8 cellular contexts compared by ENCODE assay signal in genomic region chr4:930827-931193, GRCh38. TPM values are rescaled to one million over a fixed set of nuclear protein-coding genes. Genes with fewer than 3 reads are reported as not detected.
DNase-seq lines count a peak whose midpoint lies in the region; ATAC-seq and TF ChIP-seq lines count a peak whose summit lies in the region.

No MANE protein-coding gene starts in this region.

- TF ChIP-seq CTCF in thoracic aorta (IDR thresholded peaks at IDR 0.05) = no peak
- TF ChIP-seq CTCF in GM10266 (IDR thresholded peaks at IDR 0.05; ENCODE audit: control insufficient read depth, insufficient read depth, low read depth, missing control alignments) = no peak

- H3K27me3 ChIP-seq in thoracic aorta (replicated peaks; ENCODE audit: insufficient read depth) = no peaks in the 10 kb centered on the region

- peaks cover 41% of the 10 kb centered on the region for H3K4me1 Mint-ChIP-seq in activated CD4-positive, alpha-beta T cell treated with anti-CD3 and anti-CD28 coated beads, Interleukin-2, amount 10 ng/mL, durations not matched to agents 24 days and 14 days
- peaks cover 43% of the 10 kb centered on the region for H3K4me1 Mint-ChIP-seq in activated naive CD8-positive, alpha-beta T cell treated with anti-CD3 and anti-CD28 coated beads for 36 hours

- DNase-seq in activated CD4-positive, alpha-beta T cell treated with anti-CD3 and anti-CD28 coated beads, Interleukin-2, amount 10 ng/mL, durations not matched to agents 24 days and 14 days = peak; percentile 64
- no peak for DNase-seq in activated CD4-positive, alpha-beta T cell treated with anti-CD3 and anti-CD28 coated beads, Interleukin-2, amount 50 U/mL, for 1 hour
- DNase-seq in activated naive CD8-positive, alpha-beta T cell treated with anti-CD3 and anti-CD28 coated beads for 36 hours = no peak
- peak; percentile 29 for DNase-seq in left kidney (ENCODE audit: low read depth, low spot score)
- DNase-seq in thoracic aorta (ENCODE audit: low spot score) = no peak
- no peak for DNase-seq in activated gamma-delta T cell treated with Interleukin-2 at 50 U/mL for 16 hours
- no peak for DNase-seq in GM10266 (ENCODE audit: extremely low spot score)
- DNase-seq in stimulated activated CD4-positive, alpha-beta T cell treated with anti-CD3 and anti-CD28 coated beads, Interleukin-15, amount 100 ng/mL, for 24 hours = no peak

- H3K27ac Mint-ChIP-seq in activated CD4-positive, alpha-beta T cell treated with anti-CD3 and anti-CD28 coated beads, Interleukin-2, amount 10 ng/mL, durations not matched to agents 24 days and 14 days = peak overlapping the region; percentile 95
- peak overlapping the region; percentile 96 for H3K27ac Mint-ChIP-seq in activated naive CD8-positive, alpha-beta T cell treated with anti-CD3 and anti-CD28 coated beads for 36 hours

- H3K36me3 Mint-ChIP-seq in activated CD4-positive, alpha-beta T cell treated with anti-CD3 and anti-CD28 coated beads, Interleukin-2, amount 10 ng/mL, durations not matched to agents 24 days and 14 days (ENCODE audit: low read depth) = peaks cover 3% of the 10 kb centered on the region
- H3K36me3 Mint-ChIP-seq in activated naive CD8-positive, alpha-beta T cell treated with anti-CD3 and anti-CD28 coated beads for 36 hours = no peaks in the 10 kb centered on the region

- peak overlapping the region; percentile 99 for H3K4me3 Mint-ChIP-seq in activated CD4-positive, alpha-beta T cell treated with anti-CD3 and anti-CD28 coated beads, Interleukin-2, amount 10 ng/mL, durations not matched to agents 24 days and 14 days
- H3K4me3 Mint-ChIP-seq in activated naive CD8-positive, alpha-beta T cell treated with anti-CD3 and anti-CD28 coated beads for 36 hours = peak overlapping the region; percentile 94

- peak overlapping the region; percentile 99 for H3K4me3 ChIP-seq in thoracic aorta

- H3K36me3 ChIP-seq in thoracic aorta = no peaks in the 10 kb centered on the region

- ATAC-seq in thoracic aorta (ENCODE audit: insufficient number of reproducible peaks, low FRiP score, low read depth) = no peak

- no peak overlapping the region for H3K27ac ChIP-seq in thoracic aorta

- no peaks in the 10 kb centered on the region for H3K9me3 ChIP-seq in thoracic aorta

- no peaks in the 10 kb centered on the region for H3K9me3 Mint-ChIP-seq in activated CD4-positive, alpha-beta T cell treated with anti-CD3 and anti-CD28 coated beads, Interleukin-2, amount 10 ng/mL, durations not matched to agents 24 days and 14 days
- no peaks in the 10 kb centered on the region for H3K9me3 Mint-ChIP-seq in activated naive CD8-positive, alpha-beta T cell treated with anti-CD3 and anti-CD28 coated beads for 36 hours

- H3K27me3 Mint-ChIP-seq in activated CD4-positive, alpha-beta T cell treated with anti-CD3 and anti-CD28 coated beads, Interleukin-2, amount 10 ng/mL, durations not matched to agents 24 days and 14 days = no peaks in the 10 kb centered on the region
- H3K27me3 Mint-ChIP-seq in activated naive CD8-positive, alpha-beta T cell treated with anti-CD3 and anti-CD28 coated beads for 36 hours = no peaks in the 10 kb centered on the region

- H3K4me1 ChIP-seq in thoracic aorta (ENCODE audit: control insufficient read depth in 1 of 2, low read depth in 2 of 2) = peaks cover 20 to 30% of the 10 kb centered on the region in 2 donors

- intact Hi-C loops in activated CD4-positive, alpha-beta T cell treated with anti-CD3 and anti-CD28 coated beads, Interleukin-2, amount 10 ng/mL, durations not matched to agents 24 days and 14 days (cut with micrococcal nuclease) = loop anchor here (1.0 to 5.0 kb wide), 3 partner anchors 9 to 149 kb away; no protein-coding TSS in a partner anchor

RNA-seq across cellular contexts. Expression of gene GAK, which starts 1.3 kb away (rescaled TPM):
- total RNA-seq in activated CD4-positive, alpha-beta T cell treated with anti-CD3 and anti-CD28 coated beads, Interleukin-2, amount 10 ng/mL, durations not matched to agents 24 days and 14 days = 131 and 147 TPM in 2 replicates
- total RNA-seq in activated naive CD8-positive, alpha-beta T cell treated with anti-CD3 and anti-CD28 coated beads for 36 hours = 10 to 100 TPM; 92.8 to 98.9 TPM
- total RNA-seq in thoracic aorta = 100 to 1,000 TPM; 111 to 170 TPM

RNA-seq across cellular contexts. Expression of gene TMEM175, which starts 1.4 kb away (rescaled TPM):
- total RNA-seq in activated CD4-positive, alpha-beta T cell treated with anti-CD3 and anti-CD28 coated beads, Interleukin-2, amount 10 ng/mL, durations not matched to agents 24 days and 14 days = 12.7 and 13.9 TPM in 2 replicates
- total RNA-seq in activated naive CD8-positive, alpha-beta T cell treated with anti-CD3 and anti-CD28 coated beads for 36 hours = 10 to 100 TPM; 14.4 to 17.6 TPM
- 10 to 100 TPM; 26.5 to 39.5 TPM for total RNA-seq in thoracic aorta

RNA-seq across cellular contexts. Expression of gene DGKQ, which starts 42.6 kb away (rescaled TPM):
- total RNA-seq in activated CD4-positive, alpha-beta T cell treated with anti-CD3 and anti-CD28 coated beads, Interleukin-2, amount 10 ng/mL, durations not matched to agents 24 days and 14 days = 15.2 and 16.6 TPM in 2 replicates
- total RNA-seq in activated naive CD8-positive, alpha-beta T cell treated with anti-CD3 and anti-CD28 coated beads for 36 hours = 10 to 100 TPM; 12.5 to 14.0 TPM
- total RNA-seq in thoracic aorta = 10 to 100 TPM; 18.6 to 24.0 TPM

RNA-seq across cellular contexts. Expression of gene IDUA, which starts 56.0 kb away (rescaled TPM):
- total RNA-seq in activated CD4-positive, alpha-beta T cell treated with anti-CD3 and anti-CD28 coated beads, Interleukin-2, amount 10 ng/mL, durations not matched to agents 24 days and 14 days = 30.4 and 31.2 TPM in 2 replicates
- 1 to 10 TPM; 6.6 to 7.1 TPM for total RNA-seq in activated naive CD8-positive, alpha-beta T cell treated with anti-CD3 and anti-CD28 coated beads for 36 hours
- total RNA-seq in thoracic aorta = 10 to 100 TPM; 23.4 to 31.9 TPM

Comparison
In these comparisons a context has a peak if more than half of its experiments do, and no peak if none do; other contexts are left out.
1. DNase-seq: peak in activated CD4-positive, alpha-beta T cell treated with anti-CD3 and anti-CD28 coated beads, Interleukin-2, amount 10 ng/mL, durations not matched to agents 24 days and 14 days (single experiment) and left kidney (single experiment); none in activated CD4-positive, alpha-beta T cell treated with anti-CD3 and anti-CD28 coated beads, Interleukin-2, amount 50 U/mL, for 1 hour (single experiment), activated naive CD8-positive, alpha-beta T cell treated with anti-CD3 and anti-CD28 coated beads for 36 hours (single experiment), thoracic aorta (single experiment), activated gamma-delta T cell treated with Interleukin-2 at 50 U/mL for 16 hours (single experiment), GM10266 (single experiment) and stimulated activated CD4-positive, alpha-beta T cell treated with anti-CD3 and anti-CD28 coated beads, Interleukin-15, amount 100 ng/mL, for 24 hours (single experiment).